Comparison of ENCODE assay signal across 17 cellular contexts in the genomic region with DNA sequence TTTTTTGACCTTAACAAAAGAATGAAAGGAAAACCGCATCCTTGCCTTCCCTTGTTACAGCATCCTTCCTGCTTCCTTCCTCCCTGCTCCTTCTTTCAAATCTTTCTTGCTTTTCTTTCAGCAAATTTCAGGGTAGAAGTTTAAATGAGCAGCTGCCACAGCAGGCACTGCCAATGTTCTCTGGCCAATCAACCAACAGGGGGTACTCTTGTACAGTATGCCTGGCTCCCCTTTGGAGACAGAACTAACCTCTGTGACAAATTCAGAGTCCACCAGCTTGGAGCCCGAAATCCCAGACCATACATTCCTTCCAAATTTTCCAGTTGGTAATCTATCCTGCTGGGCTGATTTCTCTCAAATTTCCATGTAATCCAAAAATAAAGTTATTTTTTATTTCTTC.
DNase-seq lines count a peak whose midpoint lies in the region; ATAC-seq and TF ChIP-seq lines count a peak whose summit lies in the region.
"Had no signal": no experiment of that assay in that cellular context is flagged by ENCODE, and none has a peak within 500 bp of the region (broad histone marks: within the 10 kb centered on the region; RNA-seq: fewer than 3 reads in every experiment).

No MANE protein-coding gene starts in this region.

- no peak overlapping the region for H3K4me3 Mint-ChIP-seq in nephron
- no peak overlapping the region for H3K4me3 Mint-ChIP-seq in CD8-positive, alpha-beta memory T cell
- H3K4me3 Mint-ChIP-seq: activated B cell treated with CpG ODN at 0.5 μM for 24 hours, memory B cell, nephron progenitor cell had no signal

- H3K4me3 ChIP-seq in SJCRH30 = no peak overlapping the region
- H3K4me3 ChIP-seq in CD8-positive, alpha-beta memory T cell (ENCODE audit: low read length) = no peak overlapping the region
- H3K4me3 ChIP-seq: ascending aorta, BLaER1, right atrium auricular region had no signal

- H3K4me1 ChIP-seq in SJCRH30 = no peaks in the 10 kb centered on the region
- no peaks in the 10 kb centered on the region for H3K4me1 ChIP-seq in CD8-positive, alpha-beta memory T cell (ENCODE audit: insufficient read depth, low read length)
- H3K4me1 ChIP-seq: ascending aorta, BLaER1, right atrium auricular region had no signal

- H3K36me3 ChIP-seq in SJCRH30 = no peaks in the 10 kb centered on the region
- H3K36me3 ChIP-seq in CD8-positive, alpha-beta memory T cell (ENCODE audit: insufficient read depth, low read length) = no peaks in the 10 kb centered on the region
- H3K36me3 ChIP-seq: ascending aorta, BLaER1, right atrium auricular region had no signal

- TF ChIP-seq RAD21 in Ishikawa (IDR thresholded peaks at IDR 0.05; ENCODE audit: low read depth) = peak; percentile 55

- H3K27me3 ChIP-seq in SJCRH30 = no peaks in the 10 kb centered on the region
- no peaks in the 10 kb centered on the region for H3K27me3 ChIP-seq in CD8-positive, alpha-beta memory T cell (ENCODE audit: insufficient read depth, low read length, poor library complexity, severe bottlenecking)
- H3K27me3 ChIP-seq: ascending aorta, BLaER1, right atrium auricular region had no signal

- H3K27ac Mint-ChIP-seq in nephron = peak overlapping the region; percentile 70 to 91 (median 78)
- no peak overlapping the region for H3K27ac Mint-ChIP-seq in CD8-positive, alpha-beta memory T cell
- H3K27ac Mint-ChIP-seq: activated B cell treated with CpG ODN at 0.5 μM for 24 hours; activated T-helper 2 cell treated with anti-CD3 and anti-CD28 coated beads, Interferon-gamma antibody, Interleukin-2, Interleukin-4, amounts not matched to agents 10 μg/mL and 5 μg/mL and 100 μg/mL, durations not matched to agents 14 hours and 24 hours and 36 hours; memory B cell; nephron progenitor cell had no signal

- H3K9me3 ChIP-seq in SJCRH30 (replicated peaks) = no peaks in the 10 kb centered on the region
- no peaks in the 10 kb centered on the region for H3K9me3 ChIP-seq in CD8-positive, alpha-beta memory T cell (ENCODE audit: low read length)
- H3K9me3 ChIP-seq: ascending aorta, BLaER1, right atrium auricular region had no signal

- no peak overlapping the region for H3K27ac ChIP-seq in C4-2B
- peak overlapping the region; percentile 42; the same call in 1 of the 2 replicates for H3K27ac ChIP-seq in SJCRH30
- H3K27ac ChIP-seq in CD8-positive, alpha-beta memory T cell (ENCODE audit: low read depth, low read length) = no peak overlapping the region
- H3K27ac ChIP-seq: ascending aorta, BLaER1, right atrium auricular region had no signal

- no peaks in the 10 kb centered on the region for H3K36me3 Mint-ChIP-seq in nephron (ENCODE audit: low read depth)
- H3K36me3 Mint-ChIP-seq in CD8-positive, alpha-beta memory T cell = no peaks in the 10 kb centered on the region
- H3K36me3 Mint-ChIP-seq: memory B cell had no signal

- POLR2A ChIA-PET in CD8-positive, alpha-beta memory T cell (lab: Charles Lee) = no interaction called here

- DNase-seq in SJCRH30 = peak; percentile 36 to 58
- no peak for DNase-seq in SKM-1 (lab: John Stamatoyannopoulos, UW; ENCODE audit: unreplicated experiment)
- DNase-seq in CD8-positive, alpha-beta memory T cell = no peak
- DNase-seq: activated B cell treated with CpG ODN at 0.5 μM for 24 hours, DND-41, erythroblast, NCI-H1092 treated with DMSO at 0.1 percent for 48 hours, nephron progenitor cell had no signal

- no peaks in the 10 kb centered on the region for H3K4me1 Mint-ChIP-seq in nephron
- no peaks in the 10 kb centered on the region for H3K4me1 Mint-ChIP-seq in CD8-positive, alpha-beta memory T cell
- H3K4me1 Mint-ChIP-seq: activated B cell treated with CpG ODN at 0.5 μM for 24 hours, memory B cell, nephron progenitor cell had no signal

- CTCF ChIA-PET in CD8-positive, alpha-beta memory T cell (lab: Charles Lee) = no interaction called here

- H3K27me3 Mint-ChIP-seq in nephron (ENCODE audit: low read depth) = no peaks in the 10 kb centered on the region
- no peaks in the 10 kb centered on the region for H3K27me3 Mint-ChIP-seq in CD8-positive, alpha-beta memory T cell
- H3K27me3 Mint-ChIP-seq: activated B cell treated with CpG ODN at 0.5 μM for 24 hours, memory B cell had no signal

- no peak for ATAC-seq in GM18861 (IDR thresholded peaks at IDR 0.05; ENCODE audit: unreplicated experiment)

- no peaks in the 10 kb centered on the region for H3K9me3 Mint-ChIP-seq in nephron
- peaks cover 5 to 14% (median 12%) of the 10 kb centered on the region in 5 donors for H3K9me3 Mint-ChIP-seq in CD8-positive, alpha-beta memory T cell
- H3K9me3 Mint-ChIP-seq: activated B cell treated with CpG ODN at 0.5 μM for 24 hours had no signal

- no peak for TF ChIP-seq EP300 in Ishikawa (IDR thresholded peaks at IDR 0.05; ENCODE audit: borderline replicate concordance)

- peak; percentile 29 for TF ChIP-seq CTCF in C4-2B (conservative IDR thresholded peaks at IDR 0.05)
- no peak for TF ChIP-seq CTCF in nephron (IDR thresholded peaks at IDR 0.05; ENCODE audit: unreplicated experiment in 3 of 3)

TF ChIP-seq in Ishikawa, 13 proteins besides CTCF, POLR2A, EP300 and RAD21:
- TF ChIP-seq NFIC (IDR thresholded peaks at IDR 0.05) (no peak), YY1 (IDR thresholded peaks at IDR 0.05; ENCODE audit: low read depth) (no peak), TAF1 (IDR thresholded peaks at IDR 0.05; ENCODE audit: low read depth) (no peak), CEBPB (IDR thresholded peaks at IDR 0.05) (no peak), FOXM1 (IDR thresholded peaks at IDR 0.05; ENCODE audit: borderline replicate concordance, low read depth) (no peak), EGR1 (IDR thresholded peaks at IDR 0.05) (no peak), ZBTB7A (IDR thresholded peaks at IDR 0.05; ENCODE audit: low read depth) (no peak), CREB1 (IDR thresholded peaks at IDR 0.05; ENCODE audit: low read depth) (no peak), TEAD4 (IDR thresholded peaks at IDR 0.05) (no peak), TCF12 (IDR thresholded peaks at IDR 0.05; ENCODE audit: low read depth) (no peak)
- TF ChIP-seq, protein P1, sequence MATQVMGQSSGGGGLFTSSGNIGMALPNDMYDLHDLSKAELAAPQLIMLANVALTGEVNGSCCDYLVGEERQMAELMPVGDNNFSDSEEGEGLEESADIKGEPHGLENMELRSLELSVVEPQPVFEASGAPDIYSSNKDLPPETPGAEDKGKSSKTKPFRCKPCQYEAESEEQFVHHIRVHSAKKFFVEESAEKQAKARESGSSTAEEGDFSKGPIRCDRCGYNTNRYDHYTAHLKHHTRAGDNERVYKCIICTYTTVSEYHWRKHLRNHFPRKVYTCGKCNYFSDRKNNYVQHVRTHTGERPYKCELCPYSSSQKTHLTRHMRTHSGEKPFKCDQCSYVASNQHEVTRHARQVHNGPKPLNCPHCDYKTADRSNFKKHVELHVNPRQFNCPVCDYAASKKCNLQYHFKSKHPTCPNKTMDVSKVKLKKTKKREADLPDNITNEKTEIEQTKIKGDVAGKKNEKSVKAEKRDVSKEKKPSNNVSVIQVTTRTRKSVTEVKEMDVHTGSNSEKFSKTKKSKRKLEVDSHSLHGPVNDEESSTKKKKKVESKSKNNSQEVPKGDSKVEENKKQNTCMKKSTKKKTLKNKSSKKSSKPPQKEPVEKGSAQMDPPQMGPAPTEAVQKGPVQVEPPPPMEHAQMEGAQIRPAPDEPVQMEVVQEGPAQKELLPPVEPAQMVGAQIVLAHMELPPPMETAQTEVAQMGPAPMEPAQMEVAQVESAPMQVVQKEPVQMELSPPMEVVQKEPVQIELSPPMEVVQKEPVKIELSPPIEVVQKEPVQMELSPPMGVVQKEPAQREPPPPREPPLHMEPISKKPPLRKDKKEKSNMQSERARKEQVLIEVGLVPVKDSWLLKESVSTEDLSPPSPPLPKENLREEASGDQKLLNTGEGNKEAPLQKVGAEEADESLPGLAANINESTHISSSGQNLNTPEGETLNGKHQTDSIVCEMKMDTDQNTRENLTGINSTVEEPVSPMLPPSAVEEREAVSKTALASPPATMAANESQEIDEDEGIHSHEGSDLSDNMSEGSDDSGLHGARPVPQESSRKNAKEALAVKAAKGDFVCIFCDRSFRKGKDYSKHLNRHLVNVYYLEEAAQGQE (IDR thresholded peaks at IDR 0.05; ENCODE audit: low read depth) = no peak
- TF ChIP-seq, protein P2, sequence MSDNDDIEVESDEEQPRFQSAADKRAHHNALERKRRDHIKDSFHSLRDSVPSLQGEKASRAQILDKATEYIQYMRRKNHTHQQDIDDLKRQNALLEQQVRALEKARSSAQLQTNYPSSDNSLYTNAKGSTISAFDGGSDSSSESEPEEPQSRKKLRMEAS (IDR thresholded peaks at IDR 0.05) = no peak
- TF ChIP-seq, protein P3, sequence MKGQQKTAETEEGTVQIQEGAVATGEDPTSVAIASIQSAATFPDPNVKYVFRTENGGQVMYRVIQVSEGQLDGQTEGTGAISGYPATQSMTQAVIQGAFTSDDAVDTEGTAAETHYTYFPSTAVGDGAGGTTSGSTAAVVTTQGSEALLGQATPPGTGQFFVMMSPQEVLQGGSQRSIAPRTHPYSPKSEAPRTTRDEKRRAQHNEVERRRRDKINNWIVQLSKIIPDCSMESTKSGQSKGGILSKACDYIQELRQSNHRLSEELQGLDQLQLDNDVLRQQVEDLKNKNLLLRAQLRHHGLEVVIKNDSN (IDR thresholded peaks at IDR 0.05) = no peak

Comparison
In these comparisons a context has a peak if more than half of its experiments do, and no peak if none do; other contexts are left out.
1. DNase-seq: peak in SJCRH30 (2 of 2); none in SKM-1 (single experiment) and CD8-positive, alpha-beta memory T cell (0 of 5).
2. H3K27ac Mint-ChIP-seq: peak in nephron (3 of 3); none in CD8-positive, alpha-beta memory T cell (0 of 8).